ENCODE assay signal across 15 cellular contexts in genomic region chr6:168165891-168166290, GRCh38.
DNase-seq lines count a peak whose midpoint lies in the region; ATAC-seq and TF ChIP-seq lines count a peak whose summit lies in the region.
"Had no signal": no experiment of that assay in that cellular context is flagged by ENCODE, and none has a peak within 500 bp of the region (broad histone marks: within the 10 kb centered on the region; RNA-seq: fewer than 3 reads in every experiment).

No MANE protein-coding gene starts in this region.

- TF ChIP-seq CTCF in right atrium auricular region (IDR thresholded peaks at IDR 0.05) = no peak
- TF ChIP-seq CTCF in dorsolateral prefrontal cortex (IDR thresholded peaks at IDR 0.05 in 54 of 56, conservative IDR thresholded peaks at IDR 0.05 in 2 of 56; ENCODE audit: low read depth in 1 of 56, partially characterized antibody in 56 of 56) = no peak

- H3K4me3 ChIP-seq in right atrium auricular region (no peak overlapping the region), dorsolateral prefrontal cortex (no peak overlapping the region)
- H3K4me3 ChIP-seq: GM23248, HAP-1 had no signal

- peak; percentile 48 for DNase-seq in right atrium auricular region (ENCODE audit: low spot score)
- DNase-seq in Right ventricle myocardium inferior (ENCODE audit: missing footprints) = no peak
- DNase-seq in islet precursor cell = peak; percentile 24
- peak; percentile 7 for DNase-seq in mucosa of gallbladder (ENCODE audit: low spot score)
- no peak for DNase-seq in dorsolateral prefrontal cortex
- DNase-seq in DMS 273 treated with DMSO at 0.1 percent for 48 hours (lab: John Stamatoyannopoulos, UW) = no peak
- DNase-seq: ACHN; BE2C; C1 segment of cervical spinal cord; CD4-positive, CD25-positive, alpha-beta regulatory T cell; CD8-positive, alpha-beta memory T cell; COR-L47 had no signal

- peaks cover 0 to 4% of the 10 kb centered on the region in 2 donors for H3K27me3 ChIP-seq in right atrium auricular region
- H3K27me3 ChIP-seq in dorsolateral prefrontal cortex = peaks cover 0 to 8% (median 0%) of the 10 kb centered on the region in 45 donors
- H3K27me3 ChIP-seq: BE2C had no signal

- no peak overlapping the region for H3K27ac ChIP-seq in right atrium auricular region
- no peak overlapping the region for H3K27ac ChIP-seq in dorsolateral prefrontal cortex
- H3K27ac ChIP-seq: GM23248 had no signal

- H3K4me1 ChIP-seq in right atrium auricular region = no peaks in the 10 kb centered on the region
- H3K4me1 ChIP-seq: HAP-1 had no signal

- H3K9me3 ChIP-seq in right atrium auricular region = no peaks in the 10 kb centered on the region
- H3K9me3 ChIP-seq: BE2C, HAP-1 had no signal

- no peaks in the 10 kb centered on the region for H3K36me3 ChIP-seq in right atrium auricular region
- H3K36me3 ChIP-seq: BE2C, HAP-1 had no signal

- intact Hi-C loops in Right ventricle myocardium inferior (cut with DNase I) = no loop called here
- intact Hi-C loops in dorsolateral prefrontal cortex (cut with DNase I) = no loop called here

- ATAC-seq in Right ventricle myocardium inferior = no peak
- ATAC-seq in GM18867 (IDR thresholded peaks at IDR 0.05; ENCODE audit: unreplicated experiment) = no peak

Comparison
In these comparisons a context has a peak if more than half of its experiments do, and no peak if none do; other contexts are left out.
1. DNase-seq: peak in right atrium auricular region (single experiment), islet precursor cell (single experiment) and mucosa of gallbladder (single experiment); none in Right ventricle myocardium inferior (single experiment), dorsolateral prefrontal cortex (0 of 10) and DMS 273 treated with DMSO at 0.1 percent for 48 hours (single experiment).